Comparison of ENCODE assay signal across 9 cellular contexts in the genomic region with DNA sequence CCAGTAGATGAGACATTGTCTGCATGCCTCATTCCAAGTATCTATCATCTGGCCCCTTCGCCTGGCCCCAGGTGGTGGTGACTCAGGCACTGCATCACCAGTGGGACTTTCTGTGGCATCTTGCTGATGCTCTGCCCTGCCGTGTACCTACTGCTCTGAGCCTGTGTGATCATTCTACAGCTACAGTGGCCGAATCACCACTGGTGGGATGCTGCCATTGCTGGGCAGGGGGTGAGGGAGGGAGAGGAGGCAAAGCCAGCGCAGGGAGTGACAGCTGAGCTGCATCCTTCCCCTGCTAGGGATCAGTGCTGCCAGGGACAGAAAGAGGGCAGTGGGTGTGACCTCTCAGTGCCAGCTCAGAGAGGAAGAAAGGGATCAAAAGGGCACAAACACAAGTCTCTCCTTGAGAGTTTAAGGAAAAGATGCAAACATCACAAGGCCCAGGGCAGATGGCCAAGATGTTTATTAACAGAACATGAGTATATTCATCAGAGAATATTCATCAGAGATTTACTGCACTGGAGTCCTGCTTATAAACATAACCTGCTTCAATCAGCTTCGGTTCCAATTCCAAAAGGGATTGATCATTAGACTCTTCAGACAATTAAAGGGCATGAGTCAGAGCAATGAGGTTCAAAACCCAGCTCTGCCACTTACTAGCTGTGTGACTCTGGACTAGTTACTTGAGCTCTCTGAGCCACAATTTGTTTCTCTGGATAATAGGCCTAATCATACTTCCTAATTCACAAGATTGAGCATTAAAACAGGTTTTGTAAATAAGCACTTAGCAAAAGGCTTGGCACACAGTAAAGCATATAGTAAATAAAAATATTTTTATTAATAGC.
DNase-seq lines count a peak whose midpoint lies in the region; ATAC-seq and TF ChIP-seq lines count a peak whose summit lies in the region.
"Had no signal": no experiment of that assay in that cellular context is flagged by ENCODE, and none has a peak within 500 bp of the region (broad histone marks: within the 10 kb centered on the region; RNA-seq: fewer than 3 reads in every experiment).

No MANE protein-coding gene starts in this region.

- H2BK15ac ChIP-seq in mesenchymal stem cell (ENCODE audit: low read depth, poor library complexity, severe bottlenecking): no peak overlapping the region

- no peak for TF ChIP-seq CTCF in spleen (IDR thresholded peaks at IDR 0.05 in 8 of 11, conservative IDR thresholded peaks at IDR 0.05 in 3 of 11)

- H3K36me3 ChIP-seq in mesenchymal stem cell (ENCODE audit: control insufficient read depth in 1 of 2, insufficient read depth in 2 of 2, low read depth in 1 of 2, low read length in 2 of 2): no peaks in the 10 kb centered on the region
- no peaks in the 10 kb centered on the region for H3K36me3 ChIP-seq in spleen

- no peak overlapping the region for H3K4ac ChIP-seq in mesenchymal stem cell (ENCODE audit: low read depth in 1 of 2, low read length in 2 of 2)

- no peak overlapping the region for H3K14ac ChIP-seq in mesenchymal stem cell (ENCODE audit: low read length in 2 of 2)

- H2BK120ac ChIP-seq in mesenchymal stem cell (ENCODE audit: low read depth, low read length): no peak overlapping the region

- no peak overlapping the region for H3K18ac ChIP-seq in mesenchymal stem cell (ENCODE audit: low read depth in 1 of 2, low read length in 2 of 2)

- no peak overlapping the region for H2BK12ac ChIP-seq in mesenchymal stem cell (ENCODE audit: low read length in 2 of 2)

- H3K27me3 ChIP-seq in mesenchymal stem cell (ENCODE audit: control insufficient read depth in 1 of 2, insufficient read depth in 1 of 2, low read length in 2 of 2) (no peaks in the 10 kb centered on the region), spleen (replicated peaks in 1 of 7) (no peaks in the 10 kb centered on the region)

- H3K9me3 ChIP-seq in mesenchymal stem cell (ENCODE audit: control insufficient read depth, low read length) (no peaks in the 10 kb centered on the region), spleen (no peaks in the 10 kb centered on the region)

- H2AK5ac ChIP-seq in mesenchymal stem cell (ENCODE audit: low read length, severe bottlenecking): no peak overlapping the region

- no peak overlapping the region for H3K4me2 ChIP-seq in mesenchymal stem cell (ENCODE audit: low read length, poor library complexity, severe bottlenecking)

- WGBS in mesenchymal stem cell: 44% methylated on average over 5 of the region's 5 CpGs
- WGBS in spleen, 5 donors: 48 to 78% (median 61%) methylated on average over 5 of the region's 5 CpGs

- H3K23ac ChIP-seq in mesenchymal stem cell (ENCODE audit: low read length in 2 of 2): no peak overlapping the region

- H2BK5ac ChIP-seq in mesenchymal stem cell (ENCODE audit: low read depth, low read length, poor library complexity, severe bottlenecking): no peak overlapping the region

- no peak overlapping the region for H2AFZ ChIP-seq in mesenchymal stem cell (ENCODE audit: low read depth, low read length)

- peak; percentile 96 for DNase-seq in A172 (ENCODE audit: low spot score)
- peak; percentile 19 for DNase-seq in activated T-cell treated with anti-CD3 and anti-CD28 coated beads for 1 hour (ENCODE audit: low read depth)
- peak; percentile 32 for DNase-seq in mesenchymal stem cell
- no peak for DNase-seq in DMS 273 treated with DMSO at 0.1 percent for 48 hours (lab: John Stamatoyannopoulos, UW)
- no peak for DNase-seq in amygdala (lab: John Stamatoyannopoulos, UW)
- DNase-seq in spleen: no peak
- DNase-seq: MM.1S had no signal

- H4K91ac ChIP-seq in mesenchymal stem cell (ENCODE audit: low read length): no peak overlapping the region

- H3K4me1 ChIP-seq in mesenchymal stem cell (ENCODE audit: control insufficient read depth, insufficient read depth, low read depth, low read length) (peaks cover 6% of the 10 kb centered on the region), spleen (no peaks in the 10 kb centered on the region)

- H3K27ac ChIP-seq in mesenchymal stem cell (ENCODE audit: low read length, poor library complexity, severe bottlenecking) (peak overlapping the region; percentile 15), spleen (no peak overlapping the region)

- intact Hi-C loops in spleen (cut with DNase I; ENCODE audit: low total_unique reads): no loop called here

- H4K8ac ChIP-seq in mesenchymal stem cell (ENCODE audit: low read length): no peak overlapping the region

- ATAC-seq in HG02885 (IDR thresholded peaks at IDR 0.05; ENCODE audit: poor library complexity, unreplicated experiment) (peak; percentile 52), HG03175 (IDR thresholded peaks at IDR 0.05; ENCODE audit: unreplicated experiment) (no peak)

- H3K4me3 ChIP-seq in mesenchymal stem cell (ENCODE audit: insufficient read depth in 1 of 2, low read depth in 1 of 2, low read length in 2 of 2): no peak overlapping the region
- no peak overlapping the region for H3K4me3 ChIP-seq in spleen

- H3K9ac ChIP-seq in mesenchymal stem cell (ENCODE audit: low read length): peak overlapping the region; percentile 27

- peaks cover 21% of the 10 kb centered on the region for H3K79me1 ChIP-seq in mesenchymal stem cell (replicated peaks; ENCODE audit: low read length, poor library complexity, severe bottlenecking)

- no peak for TF ChIP-seq POLR2A in spleen (IDR thresholded peaks at IDR 0.05)

Comparison
In these comparisons a context has a peak if more than half of its experiments do, and no peak if none do; other contexts are left out.
1. DNase-seq: peak in A172 (single experiment), activated T-cell treated with anti-CD3 and anti-CD28 coated beads for 1 hour (single experiment) and mesenchymal stem cell (single experiment); none in DMS 273 treated with DMSO at 0.1 percent for 48 hours (single experiment), amygdala (0 of 56) and spleen (single experiment).